Comparison of ENCODE assay signal across 11 cellular contexts in genomic region chr9:120109242-120109641, GRCh38.
A peak's percentile ranks its signal among the peaks of the same experiment; 100 is the strongest.
DNase-seq lines count a peak whose midpoint lies in the region; ATAC-seq, FAIRE-seq and TF ChIP-seq lines count a peak whose summit lies in the region.
"Had no signal": no experiment of that assay in that cellular context is flagged by ENCODE, and none has a peak within 500 bp of the region (broad histone marks: within the 10 kb centered on the region; RNA-seq: fewer than 3 reads in every experiment).

No MANE protein-coding gene starts in this region.

- H3K4me2 ChIP-seq in HepG2 (ENCODE audit: low read depth, low read length), result no peak overlapping the region

- no peaks in the 10 kb centered on the region for H3K79me2 ChIP-seq in HepG2 (ENCODE audit: insufficient read depth, low read length)

- TF ChIP-seq CTCF in HepG2 (CRISPR knock-in tag; IDR thresholded peaks at IDR 0.05) (peak; percentile 57), lower leg skin (IDR thresholded peaks at IDR 0.05) (no peak)

- peak; percentile 100 for ATAC-seq in HepG2
- no peak for ATAC-seq in GM19463 (IDR thresholded peaks at IDR 0.05; ENCODE audit: unreplicated experiment)
- ATAC-seq: esophagus mucosa had no signal

- peaks cover 0 to 11% of the 10 kb centered on the region in 2 experiments; a peak in 1 of 5 replicates for H3K27me3 ChIP-seq in HepG2 (ENCODE audit: control insufficient read depth in 1 of 2, insufficient read depth in 2 of 2, low read length in 2 of 2)

- POLR2A ChIA-PET in HEK293T (lab: Yijun Ruan, JAX) (no interaction called here), HepG2 (lab: Yijun Ruan, JAX) (no interaction called here)

- H3K9ac ChIP-seq in HepG2 (ENCODE audit: insufficient read depth, low read depth, low read length), result no peak overlapping the region

- no peak for TF ChIP-seq EP300 in HepG2 (IDR thresholded peaks at IDR 0.05; ENCODE audit: low read depth in 2 of 2, low read length in 2 of 2)
- no peak for TF ChIP-seq EP300 in HepG2 (CRISPR knock-in tag; IDR thresholded peaks at IDR 0.05; ENCODE audit: borderline replicate concordance)

- intact Hi-C loops in HepG2 (cut with micrococcal nuclease; ENCODE audit: unreplicated experiment) (no loop called here), lower leg skin (cut with DNase I; ENCODE audit: low total_unique reads) (no loop called here)

- H2AFZ ChIP-seq in HepG2 (ENCODE audit: low read length), result no peak overlapping the region

- H3K4me3 ChIP-seq in HepG2 (replicated peaks in 1 of 3; ENCODE audit: insufficient read depth in 1 of 3, low read depth in 2 of 3, low read length in 3 of 3), result no peak overlapping the region
- H3K4me3 ChIP-seq in lower leg skin (ENCODE audit: low read depth, poor library complexity, severe bottlenecking), result no peak overlapping the region
- H3K4me3 ChIP-seq: lung had no signal

- H3K4me1 ChIP-seq in HepG2 (ENCODE audit: insufficient read depth, low read length), result no peaks in the 10 kb centered on the region

- no peak overlapping the region for H3K27ac ChIP-seq in HepG2 (ENCODE audit: extremely low read length, insufficient read depth, low read length)

- TF ChIP-seq RAD21 in HepG2 (CRISPR knock-in tag; IDR thresholded peaks at IDR 0.05), result no peak; the same call in 1 of the 2 replicates

- H3K36me3 ChIP-seq in HepG2 (replicated peaks in 1 of 2; ENCODE audit: control insufficient read depth in 1 of 2, insufficient read depth in 2 of 2, low read length in 2 of 2), result no peaks in the 10 kb centered on the region

- no peak for FAIRE-seq in HepG2 (lab: Jason Lieb, UNC)

- no TSS peak for BruUV-seq in HepG2 (replicated peaks; lab: Mats Ljungman, UMichigan)

- TF ChIP-seq POLR2A in HepG2 (IDR thresholded peaks at IDR 0.05; ENCODE audit: insufficient read depth in 1 of 2, low read depth in 2 of 2, low read length in 2 of 2), result no peak
- TF ChIP-seq POLR2A in lower leg skin (IDR thresholded peaks at IDR 0.05), result no peak

- no peaks in the 10 kb centered on the region for H4K20me1 ChIP-seq in HepG2 (ENCODE audit: insufficient read depth, low read length)

- 0% methylated on average over 1 of the region's 3 CpGs for WGBS in HepG2 (ENCODE audit: low lambda C conversion rate)
- WGBS in lower leg skin, 2 donors, result 61 to 70% methylated on average over 3 of the region's 3 CpGs

- DNase-seq in NCI-H2107 treated with DMSO at 0.1 percent for 48 hours (lab: John Stamatoyannopoulos, UW; ENCODE audit: unreplicated experiment), result peak; percentile 4
- DNase-seq in NCI-H2107 (lab: John Stamatoyannopoulos, UW), result no peak
- DNase-seq in HEK293T (ENCODE audit: extremely low spot score), result peak; percentile 46
- peak; percentile 15 for DNase-seq in RPMI8226
- DNase-seq in HepG2 (ENCODE audit: low spot score), result peak; percentile 18
- no peak for DNase-seq in lower leg skin (ENCODE audit: low spot score in 2 of 2)
- no peak for DNase-seq in midbrain (lab: John Stamatoyannopoulos, UW)
- DNase-seq: CD4-positive, CD25-positive, alpha-beta regulatory T cell had no signal

- no peaks in the 10 kb centered on the region for H3K9me3 ChIP-seq in HepG2 (ENCODE audit: low read length)

- in situ Hi-C loops in HepG2 (cut with HindIII; ENCODE audit: extremely low pct_ligation_motif_present, low pct_unique_long_range_greater_than_20kb), result no loop called here

- CTCF ChIA-PET in HEK293T (lab: Yijun Ruan, JAX), result interaction anchor here (1.3 kb wide), 1 partner anchor 368 kb away, joined by 3 read pairs; no protein-coding TSS in a partner anchor
- CTCF ChIA-PET in HepG2 (lab: Yijun Ruan, JAX; ENCODE audit: low intra/inter-chr PET ratio, low total read pairs), result interaction anchor here (0.7 kb wide), 1 partner anchor 148 kb away, joined by 4 read pairs; no protein-coding TSS in a partner anchor

TF ChIP-seq in HEK293T, 16 proteins besides CTCF, POLR2A, EP300 and RAD21:
- TF ChIP-seq LEF1 (IDR thresholded peaks at IDR 0.05; ENCODE audit: borderline replicate concordance), result no peak
- TF ChIP-seq ARNT (IDR thresholded peaks at IDR 0.05), result no peak
- TF ChIP-seq TARDBP (IDR thresholded peaks at IDR 0.05), result no peak
- no peak for TF ChIP-seq NFRKB (IDR thresholded peaks at IDR 0.05)
- no peak for TF ChIP-seq SP1 (IDR thresholded peaks at IDR 0.05)
- TF ChIP-seq PKNOX1 (IDR thresholded peaks at IDR 0.05), result no peak
- no peak for TF ChIP-seq L3MBTL2 (conservative IDR thresholded peaks at IDR 0.05)
- no peak for TF ChIP-seq BHLHE40 (IDR thresholded peaks at IDR 0.05; ENCODE audit: borderline replicate concordance)
- TF ChIP-seq CTBP1 (IDR thresholded peaks at IDR 0.05; ENCODE audit: borderline replicate concordance), result no peak
- TF ChIP-seq SUZ12 (IDR thresholded peaks at IDR 0.05), result no peak
- no peak for TF ChIP-seq HDGF (IDR thresholded peaks at IDR 0.05; ENCODE audit: borderline replicate concordance)
- no peak for TF ChIP-seq ELF4 (IDR thresholded peaks at IDR 0.05)
- TF ChIP-seq ZNF384 (IDR thresholded peaks at IDR 0.05), result no peak
- TF ChIP-seq FOXK2 (IDR thresholded peaks at IDR 0.05), result no peak
- no peak for TF ChIP-seq FOXM1 (IDR thresholded peaks at IDR 0.05; ENCODE audit: borderline replicate concordance)
- no peak for TF ChIP-seq FOXA1 (IDR thresholded peaks at IDR 0.05)

TF ChIP-seq in HepG2, 621 proteins besides CTCF, POLR2A, EP300 and RAD21:
- TF ChIP-seq THAP11 (CRISPR knock-in tag; IDR thresholded peaks at IDR 0.05) (no peak), STAG1 (CRISPR knock-in tag; IDR thresholded peaks at IDR 0.05) (peak; percentile 49; the same call in 1 of the 2 replicates), CEBPB (IDR thresholded peaks at IDR 0.05; ENCODE audit: borderline replicate concordance, low read depth, low read length) (peak; percentile 37; the same call in 1 of the 2 replicates)
- TF ChIP-seq, protein P1, sequence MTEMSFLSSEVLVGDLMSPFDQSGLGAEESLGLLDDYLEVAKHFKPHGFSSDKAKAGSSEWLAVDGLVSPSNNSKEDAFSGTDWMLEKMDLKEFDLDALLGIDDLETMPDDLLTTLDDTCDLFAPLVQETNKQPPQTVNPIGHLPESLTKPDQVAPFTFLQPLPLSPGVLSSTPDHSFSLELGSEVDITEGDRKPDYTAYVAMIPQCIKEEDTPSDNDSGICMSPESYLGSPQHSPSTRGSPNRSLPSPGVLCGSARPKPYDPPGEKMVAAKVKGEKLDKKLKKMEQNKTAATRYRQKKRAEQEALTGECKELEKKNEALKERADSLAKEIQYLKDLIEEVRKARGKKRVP (CRISPR knock-in tag; IDR thresholded peaks at IDR 0.05), result peak in 1 of 2 experiments; percentile 76; a peak in 2 of 4 replicates
TF ChIP-seq in HepG2: peak in this region for 3.

Comparison
In these comparisons a context has a peak if more than half of its experiments do, and no peak if none do; other contexts are left out.
1. DNase-seq: peak in NCI-H2107 treated with DMSO at 0.1 percent for 48 hours (single experiment), HEK293T (single experiment), RPMI8226 (single experiment) and HepG2 (single experiment); none in NCI-H2107 (single experiment), lower leg skin (0 of 2) and midbrain (single experiment).